ENCODE assay signal across 15 cellular contexts in the genomic region with DNA sequence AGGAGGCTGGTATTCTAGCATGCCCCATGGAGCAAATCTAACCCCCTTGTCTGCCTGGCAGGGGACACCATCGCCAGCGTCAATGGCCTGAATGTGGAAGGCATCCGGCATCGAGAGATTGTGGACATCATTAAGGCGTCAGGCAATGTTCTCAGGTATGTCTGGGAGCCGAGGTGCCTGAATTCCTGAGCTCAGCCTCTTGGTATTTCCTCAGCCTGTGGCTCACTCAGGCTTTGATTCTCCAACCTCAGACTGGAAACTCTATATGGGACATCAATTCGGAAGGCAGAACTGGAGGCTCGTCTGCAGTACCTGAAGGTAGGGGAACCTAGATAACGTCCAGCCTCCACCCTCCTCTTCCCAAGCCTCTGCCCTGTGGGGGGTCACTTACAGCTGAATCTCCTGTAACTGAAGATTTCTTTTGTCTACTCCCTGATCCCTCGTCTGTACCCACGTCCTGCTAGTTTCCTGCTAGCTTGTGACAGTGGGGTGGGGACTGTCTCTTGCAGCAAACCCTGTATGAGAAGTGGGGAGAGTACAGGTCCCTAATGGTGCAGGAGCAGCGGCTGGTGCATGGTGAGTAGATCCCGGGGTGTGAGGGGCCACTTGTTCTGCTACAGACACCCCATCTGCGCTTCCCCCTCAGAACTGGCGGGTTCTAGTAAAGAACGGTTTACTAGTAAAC.
"Had no signal": no experiment of that assay in that cellular context is flagged by ENCODE, and none has a peak within 500 bp of the region (broad histone marks: within the 10 kb centered on the region; RNA-seq: fewer than 3 reads in every experiment).

No MANE protein-coding gene starts in this region.

- H3K27me3 ChIP-seq: breast epithelium, dorsolateral prefrontal cortex, sigmoid colon, suprapubic skin, upper lobe of right lung had no signal

- H3K4me1 ChIP-seq: breast epithelium, foreskin keratinocyte had no signal

- H3K9me3 Mint-ChIP-seq: activated CD4-positive, alpha-beta memory T cell treated with anti-CD3 and anti-CD28 coated beads for 36 hours; activated naive CD4-positive, alpha-beta T cell treated with anti-CD3 and anti-CD28 coated beads, Interleukin-2, amount 50 U/mL, for 72 hours; activated T-cell treated with anti-CD3 and anti-CD28 coated beads, Interleukin-2, amount 50 U/mL, for 4 hours had no signal

- H3K4me3 ChIP-seq: breast epithelium, sigmoid colon, suprapubic skin, upper lobe of right lung had no signal

- H3K27ac ChIP-seq: foreskin keratinocyte, sigmoid colon, suprapubic skin, upper lobe of right lung had no signal

- H3K36me3 ChIP-seq: breast epithelium had no signal

- DNase-seq: activated CD4-positive, alpha-beta memory T cell treated with anti-CD3 and anti-CD28 coated beads for 36 hours; activated effector memory CD4-positive, alpha-beta T cell treated with anti-CD3 and anti-CD28 coated beads, Interleukin-2, amount 50 U/mL, for 16 hours; activated T-cell treated with anti-CD3 and anti-CD28 coated beads, Interleukin-2, amount 50 U/mL, for 4 hours; anterior cingulate cortex; dorsolateral prefrontal cortex; kidney; left ventricle myocardium superior; sigmoid colon; stimulated activated CD4-positive, alpha-beta T cell treated with anti-CD3 and anti-CD28 coated beads, Interleukin-2, amount 100 ng/mL, for 48 hours; stimulated activated naive CD4-positive, alpha-beta T cell treated with Interleukin-2 at 50 U/mL for 16 hours; upper lobe of right lung had no signal

- H3K36me3 Mint-ChIP-seq: activated naive CD4-positive, alpha-beta T cell treated with anti-CD3 and anti-CD28 coated beads, Interleukin-2, amount 50 U/mL, for 72 hours had no signal

- H3K9me3 ChIP-seq: breast epithelium, sigmoid colon, suprapubic skin, upper lobe of right lung had no signal

- H3K4me3 Mint-ChIP-seq: activated CD4-positive, alpha-beta memory T cell treated with anti-CD3 and anti-CD28 coated beads for 36 hours; activated T-cell treated with anti-CD3 and anti-CD28 coated beads, Interleukin-2, amount 50 U/mL, for 4 hours had no signal

- H3K27ac Mint-ChIP-seq: activated CD4-positive, alpha-beta memory T cell treated with anti-CD3 and anti-CD28 coated beads for 36 hours had no signal

- H3K27me3 Mint-ChIP-seq: activated CD4-positive, alpha-beta memory T cell treated with anti-CD3 and anti-CD28 coated beads for 36 hours had no signal

- ATAC-seq: activated naive CD4-positive, alpha-beta T cell treated with anti-CD3 and anti-CD28 coated beads, Interleukin-2, amount 50 U/mL, for 72 hours; activated T-cell treated with anti-CD3 and anti-CD28 coated beads, Interleukin-2, amount 50 U/mL, for 4 hours; foreskin keratinocyte; left ventricle myocardium superior; upper lobe of right lung had no signal
